8 cellular contexts compared by ENCODE assay signal in genomic region chr5:38382898-38383297, GRCh38.
DNase-seq lines count a peak whose midpoint lies in the region; TF ChIP-seq lines count a peak whose summit lies in the region.

No MANE protein-coding gene starts in this region.

- POLR2A ChIA-PET in PC-9 (lab: Charles Lee; ENCODE audit: unreplicated experiment): no interaction called here

- no peak overlapping the region for H3K18ac ChIP-seq in H9 (ENCODE audit: insufficient read length, low read depth, low read length)

- WGBS in H9 (ENCODE audit: extremely low coverage, insufficient read length, low lambda C conversion rate): no CpG with 5 or more reads among the region's 7 CpGs

- H3K27me3 ChIP-seq in H9 (ENCODE audit: insufficient read depth, low read length): peaks cover 2% of the 10 kb centered on the region; the same call in 1 of the 2 replicates
- H3K27me3 ChIP-seq in PC-9 (ENCODE audit: insufficient read depth, low read depth): peaks cover 37% of the 10 kb centered on the region

- H3K4me2 ChIP-seq in H9 (ENCODE audit: insufficient read depth, insufficient read length, low read length) (no peak overlapping the region), PC-9 (no peak overlapping the region)

- H3K79me1 ChIP-seq in H9 (ENCODE audit: insufficient read depth, low read depth, low read length, poor library complexity, severe bottlenecking): no peaks in the 10 kb centered on the region

- no peak overlapping the region for H3K56ac ChIP-seq in H9 (ENCODE audit: insufficient read length, low read depth, low read length)

- H2AK5ac ChIP-seq in H9 (ENCODE audit: insufficient read length, low read length): no peak overlapping the region

- TF ChIP-seq CTCF in GM12865 (IDR thresholded peaks at IDR 0.05; ENCODE audit: insufficient read depth, low read depth, low read length, missing control alignments) (peak; percentile 83), H9 (conservative IDR thresholded peaks at IDR 0.05) (peak; percentile 86), PC-9 (conservative IDR thresholded peaks at IDR 0.05) (peak; percentile 88)

- CTCF ChIA-PET in PC-9 (lab: Charles Lee): interaction anchor here (0.6 to 1.3 kb wide), 6 partner anchors 38 to 1205 kb away, joined by 3 to 14 read pairs (median 4); no protein-coding TSS in a partner anchor

- no peak overlapping the region for H3K14ac ChIP-seq in H9 (ENCODE audit: insufficient read depth, low read length)

- H3K79me2 ChIP-seq in H9 (ENCODE audit: insufficient read depth, low read length) (no peaks in the 10 kb centered on the region), PC-9 (ENCODE audit: low read depth) (no peaks in the 10 kb centered on the region)

- H2BK120ac ChIP-seq in H9 (ENCODE audit: low read depth, low read length, poor library complexity, severe bottlenecking): no peak overlapping the region

- no peak overlapping the region for H3K4ac ChIP-seq in H9 (ENCODE audit: low read depth, low read length)

- no peak overlapping the region for H2BK20ac ChIP-seq in H9 (ENCODE audit: low read depth, low read length, poor library complexity, severe bottlenecking)

- H3T11ph ChIP-seq in H9 (ENCODE audit: low read length): no peak overlapping the region

- H4K20me1 ChIP-seq in H9 (ENCODE audit: control insufficient read depth, insufficient read depth, insufficient read length): no peaks in the 10 kb centered on the region
- H4K20me1 ChIP-seq in PC-9 (ENCODE audit: insufficient read depth): no peaks in the 10 kb centered on the region

- no peak overlapping the region for H2BK5ac ChIP-seq in H9 (ENCODE audit: insufficient read length, low read length)

- no peak overlapping the region for H3K4me3 Mint-ChIP-seq in H9

- H2BK12ac ChIP-seq in H9 (ENCODE audit: insufficient read length, low read depth, low read length): no peak overlapping the region

- H3K36me3 Mint-ChIP-seq in H9 (ENCODE audit: insufficient read depth in 1 of 3, low read depth in 3 of 3): no peaks in the 10 kb centered on the region

- H3F3A ChIP-seq in PC-9 (ENCODE audit: insufficient read depth, low read depth): no peaks in the 10 kb centered on the region

- no peak overlapping the region for H3K9ac ChIP-seq in H9 (ENCODE audit: extremely low read depth, insufficient read length, low read length)

- peaks cover 2% of the 10 kb centered on the region for H3K27me3 Mint-ChIP-seq in H9 (ENCODE audit: low read depth)

- peaks cover 10% of the 10 kb centered on the region; the same call in 1 of the 2 replicates for H3K4me1 ChIP-seq in H9 (ENCODE audit: insufficient read depth, low read length)
- H3K4me1 ChIP-seq in PC-9 (replicated peaks; ENCODE audit: insufficient read depth): no peaks in the 10 kb centered on the region

- H3K9me3 Mint-ChIP-seq in H9: no peaks in the 10 kb centered on the region; a peak in 2 of 5 replicates

- H3K4me3 ChIP-seq in GM12865 (ENCODE audit: low read depth, low read length) (no peak overlapping the region), PC-9 (no peak overlapping the region)

- H3K23ac ChIP-seq in H9 (ENCODE audit: insufficient read length, low read depth, low read length): no peak overlapping the region

- no peak overlapping the region for H3K27ac ChIP-seq in H9 (ENCODE audit: insufficient read length, low read depth, low read length)
- H3K27ac ChIP-seq in PC-9: no peak overlapping the region

- H3K9me3 ChIP-seq in H9 (ENCODE audit: control insufficient read depth, low read depth, low read length) (no peaks in the 10 kb centered on the region), PC-9 (ENCODE audit: insufficient read depth, low read depth) (no peaks in the 10 kb centered on the region)

- intact Hi-C loops in PC-9 (cut with micrococcal nuclease; ENCODE audit: unreplicated experiment) (loop anchor here (1.0 to 10.0 kb wide), 5 partner anchors 58 to 1192 kb away; no protein-coding TSS in a partner anchor), posterior vena cava (cut with DNase I) (loop anchor here in 1 of 2 donors (5.0 kb wide), 1 partner anchor 1264 kb away; no protein-coding TSS in a partner anchor)

- DNase-seq in GM12865 (ENCODE audit: low read depth) (peak; percentile 75), H9 (peak; percentile 83), LHCN-M2 (ENCODE audit: low read depth) (peak; percentile 60), PC-9 (peak; percentile 58 to 77), glomerular visceral epithelial cell (ENCODE audit: extremely low spot score) (peak; percentile 73), pons (ENCODE audit: low spot score) (peak; percentile 70), posterior vena cava (ENCODE audit: low spot score) (no peak)
- peak; percentile 66 for DNase-seq in activated effector memory CD4-positive, alpha-beta T cell treated with anti-CD3 and anti-CD28 coated beads, Interleukin-2, amount 50 U/mL, for 16 hours

- no peaks in the 10 kb centered on the region for H3K9me2 ChIP-seq in PC-9 (ENCODE audit: insufficient read depth)

- H4K5ac ChIP-seq in H9 (ENCODE audit: insufficient read length, low read depth, low read length): no peak overlapping the region

- H2AFZ ChIP-seq in H9 (ENCODE audit: low read length) (no peak overlapping the region), PC-9 (no peak overlapping the region)

- no peak overlapping the region for H4K91ac ChIP-seq in H9 (ENCODE audit: insufficient read length, low read depth, low read length)

- no peaks in the 10 kb centered on the region for H3K36me3 ChIP-seq in PC-9 (ENCODE audit: low read depth)

- no peak overlapping the region for H4K8ac ChIP-seq in H9 (replicated peaks; ENCODE audit: insufficient read length, low read depth, low read length)

- no peak overlapping the region for H2BK15ac ChIP-seq in H9 (ENCODE audit: low read depth, low read length)

- peak overlapping the region in 1 of 3 experiments; percentile 24; a peak in 1 of 7 replicates for H3K27ac Mint-ChIP-seq in H9

- peaks cover 36 to 45% of the 10 kb centered on the region in 2 experiments for H3K4me1 Mint-ChIP-seq in H9

- no TSS peak for BruUV-seq in PC-9 (replicated peaks; lab: Mats Ljungman, UMichigan)

- H3K23me2 ChIP-seq in H9 (ENCODE audit: insufficient read length, low read depth, low read length, poor library complexity, severe bottlenecking): no peaks in the 10 kb centered on the region
